In genomic region chr15:95931619-95932018, GRCh38 we compare ENCODE assay signal across 26 cellular contexts.
DNase-seq lines count a peak whose midpoint lies in the region; ATAC-seq, FAIRE-seq and TF ChIP-seq lines count a peak whose summit lies in the region.
"Had no signal": no experiment of that assay in that cellular context is flagged by ENCODE, and none has a peak within 500 bp of the region (broad histone marks: within the 10 kb centered on the region; RNA-seq: fewer than 3 reads in every experiment).

No MANE protein-coding gene starts in this region.

- H3K4me3 ChIP-seq in HepG2 (replicated peaks in 1 of 3; ENCODE audit: insufficient read depth in 1 of 3, low read depth in 2 of 3, low read length in 3 of 3) (no peak overlapping the region), right lobe of liver (no peak overlapping the region), K562 (no peak overlapping the region)
- H3K4me3 ChIP-seq: BLaER1 treated with 17β-estradiol and CSF1 and Interleukin-3, amounts not matched to agents 10 nM and 100 nM; GM12878; GM23338; HAP-1 had no signal

- POLR2A ChIA-PET in HepG2 (lab: Yijun Ruan, JAX): no interaction called here
- POLR2A ChIA-PET in K562 (lab: Yijun Ruan, JAX): interaction anchor here (1.0 to 1.3 kb wide), 3 partner anchors 12 to 399 kb away, joined by 3 to 4 read pairs (median 4); partner anchors contain the start of gene NR2F2

- peaks cover 3% of the 10 kb centered on the region for H3K27me3 Mint-ChIP-seq in nephron (ENCODE audit: low read depth)
- H3K27me3 Mint-ChIP-seq: CD4-positive, alpha-beta T cell; CD8-positive, alpha-beta memory T cell had no signal

- ATAC-seq in HepG2: no peak
- ATAC-seq in right lobe of liver: no peak
- ATAC-seq in K562: no peak
- ATAC-seq: GM12878, GM23338 had no signal

- H3K9me3 Mint-ChIP-seq in nephron: no peaks in the 10 kb centered on the region
- H3K9me3 Mint-ChIP-seq: CD4-positive, alpha-beta T cell; CD8-positive, alpha-beta memory T cell; GM23338; HFFc6 had no signal

- no peaks in the 10 kb centered on the region for H3K36me3 Mint-ChIP-seq in nephron (ENCODE audit: low read depth)
- H3K36me3 Mint-ChIP-seq: CD14-positive monocyte; CD8-positive, alpha-beta memory T cell had no signal

- H3K9me1 ChIP-seq in K562 (ENCODE audit: control insufficient read depth, insufficient read depth, low read length): no peaks in the 10 kb centered on the region

- no peak overlapping the region for H3K4me3 Mint-ChIP-seq in nephron
- H3K4me3 Mint-ChIP-seq: CD14-positive monocyte; CD4-positive, alpha-beta T cell; CD8-positive, alpha-beta memory T cell; GM23338; HFFc6 had no signal

- DNase-seq in HepG2 (ENCODE audit: low spot score) (no peak), right lobe of liver (no peak), K562 (ENCODE audit: extremely low read depth in 1 of 4, low spot score in 3 of 4) (no peak), EL (no peak), DMS79 treated with DMSO at 0.1 percent for 48 hours (lab: John Stamatoyannopoulos, UW) (no peak)
- DNase-seq: ACHN; AML-193; BE2C; Calu3; CD4-positive, alpha-beta T cell; CD8-positive, alpha-beta memory T cell; COR-L47; DMS53; DND-41; GDM1; HFFc6 had no signal

- BruUV-seq in HepG2 (replicated peaks; lab: Mats Ljungman, UMichigan): no TSS peak
- no TSS peak for BruUV-seq in K562 (replicated peaks; lab: Mats Ljungman, UMichigan)

- peaks cover 50% of the 10 kb centered on the region for H3K4me1 Mint-ChIP-seq in nephron

- no peaks in the 10 kb centered on the region for H3K36me3 ChIP-seq in HepG2 (replicated peaks in 1 of 2; ENCODE audit: control insufficient read depth in 1 of 2, insufficient read depth in 2 of 2, low read length in 2 of 2)
- no peaks in the 10 kb centered on the region for H3K36me3 ChIP-seq in right lobe of liver
- no peaks in the 10 kb centered on the region for H3K36me3 ChIP-seq in K562 (ENCODE audit: control insufficient read depth, insufficient read depth, low read length)
- H3K36me3 ChIP-seq: BE2C; BLaER1 treated with 17β-estradiol and CSF1 and Interleukin-3, amounts not matched to agents 10 nM and 100 nM; HAP-1 had no signal

- FAIRE-seq in HepG2 (lab: Jason Lieb, UNC) (no peak), K562 (lab: Jason Lieb, UNC) (no peak)
- FAIRE-seq: A204.1, GM12878, GM19239, H54 had no signal

- CTCF ChIA-PET in HepG2 (lab: Yijun Ruan, JAX; ENCODE audit: low intra/inter-chr PET ratio, low total read pairs): no interaction called here
- CTCF ChIA-PET in K562 (lab: Yijun Ruan, JAX; ENCODE audit: low intra/inter-chr PET ratio): no interaction called here

- H3K4me1 ChIP-seq in HepG2 (ENCODE audit: insufficient read depth, low read length) (no peaks in the 10 kb centered on the region), right lobe of liver (no peaks in the 10 kb centered on the region), K562 (replicated peaks in 1 of 2; ENCODE audit: control insufficient read depth in 2 of 2, insufficient read depth in 2 of 2, low read length in 2 of 2) (peaks cover 0 to 42% of the 10 kb centered on the region in 2 experiments; a peak in 4 of 5 replicates)
- H3K4me1 ChIP-seq: BE2C; BLaER1 treated with 17β-estradiol and CSF1 and Interleukin-3, amounts not matched to agents 10 nM and 100 nM; HAP-1 had no signal

- no peaks in the 10 kb centered on the region for H3K79me2 ChIP-seq in HepG2 (ENCODE audit: insufficient read depth, low read length)
- H3K79me2 ChIP-seq in K562 (ENCODE audit: control insufficient read depth, insufficient read depth, low read length): no peaks in the 10 kb centered on the region

- H4K20me1 ChIP-seq in HepG2 (ENCODE audit: insufficient read depth, low read length) (no peaks in the 10 kb centered on the region), K562 (replicated peaks; ENCODE audit: control insufficient read depth, insufficient read depth, low read length) (no peaks in the 10 kb centered on the region)
- H4K20me1 ChIP-seq: BLaER1 treated with 17β-estradiol and CSF1 and Interleukin-3, amounts not matched to agents 10 nM and 100 nM had no signal

- 33% methylated on average over 3 of the region's 3 CpGs for WGBS in HepG2 (ENCODE audit: low lambda C conversion rate)
- WGBS in right lobe of liver (ENCODE audit: insufficient coverage, low coverage, low lambda C conversion rate, missing lambda C conversion rate): 67% methylated on average over 3 of the region's 3 CpGs
- 93% methylated on average over 3 of the region's 3 CpGs for whole genome bisulfite sequencing in K562 (ENCODE audit: insufficient coverage, low coverage, missing lambda C conversion rate)

- H2AFZ ChIP-seq in HepG2 (ENCODE audit: low read length) (no peak overlapping the region), K562 (ENCODE audit: low read depth, low read length) (peak overlapping the region; percentile 87)
- H2AFZ ChIP-seq: GM23338 had no signal

- intact Hi-C loops in HepG2 (cut with micrococcal nuclease; ENCODE audit: unreplicated experiment) (no loop called here), right lobe of liver (cut with DNase I) (no loop called here), K562 (cut with micrococcal nuclease) (loop anchor here (2.0 kb wide), 1 partner anchor 111 kb away; no protein-coding TSS in a partner anchor)

- peak overlapping the region; percentile 60 to 91 (median 91) for H3K27ac Mint-ChIP-seq in nephron
- H3K27ac Mint-ChIP-seq: CD14-positive monocyte; CD4-positive, alpha-beta T cell; GM23338 had no signal

- H3K4me2 ChIP-seq in HepG2 (ENCODE audit: low read depth, low read length) (no peak overlapping the region), K562 (ENCODE audit: insufficient read depth, low read length) (no peak overlapping the region)
- H3K4me2 ChIP-seq: BLaER1 treated with 17β-estradiol and CSF1 and Interleukin-3, amounts not matched to agents 10 nM and 100 nM; GM23338 had no signal

- TF ChIP-seq CTCF in HepG2 (CRISPR knock-in tag; IDR thresholded peaks at IDR 0.05): no peak
- TF ChIP-seq CTCF in right lobe of liver (IDR thresholded peaks at IDR 0.05): no peak
- TF ChIP-seq CTCF in K562 (IDR thresholded peaks at IDR 0.05 in 2 of 3, conservative IDR thresholded peaks at IDR 0.05 in 1 of 3; ENCODE audit: insufficient read depth in 2 of 3, low read depth in 1 of 3, low read length in 3 of 3): no peak
- no peak for TF ChIP-seq CTCF in nephron (IDR thresholded peaks at IDR 0.05; ENCODE audit: unreplicated experiment in 3 of 3)

- H3K9me3 ChIP-seq in HepG2 (ENCODE audit: low read length) (no peaks in the 10 kb centered on the region), right lobe of liver (no peaks in the 10 kb centered on the region), K562 (replicated peaks; ENCODE audit: control insufficient read depth, insufficient read depth, low read depth, low read length) (0 out of 2 replicates have a peak, but pooled peaks cover 2% of the 10 kb centered on the region)
- H3K9me3 ChIP-seq: BE2C; BLaER1 treated with 17β-estradiol and CSF1 and Interleukin-3, amounts not matched to agents 10 nM and 100 nM; HAP-1 had no signal

- H3K27ac ChIP-seq in HepG2 (ENCODE audit: extremely low read length, insufficient read depth, low read length) (no peak overlapping the region), right lobe of liver (no peak overlapping the region), K562 (ENCODE audit: extremely low read depth, low read depth, low read length) (peak overlapping the region; percentile 81; the same call in 2 of the 3 replicates)
- H3K27ac ChIP-seq: 22Rv1; BLaER1 treated with 17β-estradiol and CSF1 and Interleukin-3, amounts not matched to agents 10 nM and 100 nM had no signal

- no peak overlapping the region for H3K9ac ChIP-seq in HepG2 (ENCODE audit: insufficient read depth, low read depth, low read length)
- 0 out of 4 replicates have a peak overlapping the region, but pooled peaks of 1 of the 2 experiments have one; percentile 67 for H3K9ac ChIP-seq in K562 (ENCODE audit: insufficient read depth in 1 of 2, low read depth in 2 of 2, low read length in 2 of 2)
- H3K9ac ChIP-seq: BLaER1 treated with 17β-estradiol and CSF1 and Interleukin-3, amounts not matched to agents 10 nM and 100 nM had no signal

- TF ChIP-seq POLR2A in HepG2 (IDR thresholded peaks at IDR 0.05; ENCODE audit: insufficient read depth in 1 of 2, low read depth in 2 of 2, low read length in 2 of 2) (no peak), right lobe of liver (IDR thresholded peaks at IDR 0.05) (no peak), K562 (conservative IDR thresholded peaks at IDR 0.05) (no peak)

- TF ChIP-seq RAD21 in HepG2 (CRISPR knock-in tag; IDR thresholded peaks at IDR 0.05): no peak
- no peak for TF ChIP-seq RAD21 in K562 (CRISPR knock-in tag; conservative IDR thresholded peaks at IDR 0.05 in 1 of 2, IDR thresholded peaks at IDR 0.05 in 1 of 2)

- in situ Hi-C loops in HepG2 (cut with HindIII; ENCODE audit: extremely low pct_ligation_motif_present, low pct_unique_long_range_greater_than_20kb) (no loop called here), K562 (cut with MboI) (no loop called here)

- TF ChIP-seq EP300 in HepG2 (IDR thresholded peaks at IDR 0.05; ENCODE audit: low read depth in 2 of 2, low read length in 2 of 2) (no peak), HepG2 (CRISPR knock-in tag; IDR thresholded peaks at IDR 0.05; ENCODE audit: borderline replicate concordance) (no peak), K562 (IDR thresholded peaks at IDR 0.05; ENCODE audit: low read length) (no peak)

- no peaks in the 10 kb centered on the region; a peak in 1 of 5 replicates for H3K27me3 ChIP-seq in HepG2 (ENCODE audit: control insufficient read depth in 1 of 2, insufficient read depth in 2 of 2, low read length in 2 of 2)
- no peaks in the 10 kb centered on the region for H3K27me3 ChIP-seq in right lobe of liver
- H3K27me3 ChIP-seq in K562 (ENCODE audit: control insufficient read depth in 2 of 2, insufficient read depth in 2 of 2, low read length in 2 of 2): no peaks in the 10 kb centered on the region
- H3K27me3 ChIP-seq: BE2C; BLaER1 treated with 17β-estradiol and CSF1 and Interleukin-3, amounts not matched to agents 10 nM and 100 nM had no signal

TF ChIP-seq in HepG2, 621 proteins besides CTCF, POLR2A, EP300 and RAD21 (continues in another document):
- no peak for TF ChIP-seq ZNF3 (CRISPR knock-in tag; IDR thresholded peaks at IDR 0.05)
- no peak for TF ChIP-seq ZNF605 (CRISPR knock-in tag; IDR thresholded peaks at IDR 0.05)

Comparison
In these comparisons a context has a peak if more than half of its experiments do, and no peak if none do; other contexts are left out.
1. Of the 241 proteins assayed by ChIP-seq in both HepG2 and K562: peak only in HepG2: none; only in K562: MAFG; in both: MAFF and MAFK; in neither: 238.